31 cellular contexts compared by ENCODE assay signal in the genomic region with DNA sequence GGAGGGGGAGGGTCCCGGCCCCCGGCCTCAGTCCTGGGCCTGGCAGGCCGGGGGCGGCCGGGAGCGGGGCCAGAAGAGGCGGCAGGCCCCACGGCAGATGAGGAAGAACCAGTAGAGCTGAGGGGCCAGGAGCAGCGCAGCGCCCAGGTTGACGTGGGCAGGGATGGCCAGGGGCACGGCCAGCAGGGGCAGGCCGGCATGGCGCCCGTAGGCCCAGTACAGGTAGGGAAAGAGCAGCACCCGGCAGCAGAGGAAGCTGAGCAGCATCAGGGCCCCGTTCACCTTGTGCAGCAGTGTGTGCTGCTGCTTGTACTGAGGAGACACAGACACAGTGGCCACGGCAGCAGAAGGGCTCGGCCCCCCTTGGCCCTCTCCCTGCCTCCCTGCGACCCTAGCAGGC. TPM values are rescaled to one million over a fixed set of nuclear protein-coding genes. Genes with fewer than 3 reads are reported as not detected.
"Had no signal": no experiment of that assay in that cellular context is flagged by ENCODE, and none has a peak within 500 bp of the region (broad histone marks: within the 10 kb centered on the region; RNA-seq: fewer than 3 reads in every experiment).

No MANE protein-coding gene starts in this region.

- DNase-seq: cerebellar nuclear complex; colonic mucosa; dermis blood vessel endothelial cell; dorsolateral prefrontal cortex; effector CD8-positive, alpha-beta T cell; effector memory CD8-positive, alpha-beta T cell; endodermal cell; erythroblast; esophagus squamous epithelium; foreskin fibroblast; foreskin melanocyte; gastrocnemius medialis; glutamatergic neuron; head of caudate nucleus; heart right ventricle; hippocampal formation; left cardiac atrium; left ventricle myocardium superior; lower lobe of right lung; mesenchymal stem cell; mucosa of descending colon had no signal

- H3K36me3 Mint-ChIP-seq: mesothelial cell of epicardium had no signal

- H3K9me3 ChIP-seq: colonic mucosa, esophagus squamous epithelium, gastrocnemius medialis, heart right ventricle, left lung, lower lobe of right lung, mucosa of descending colon had no signal

- H3K27ac ChIP-seq: colonic mucosa, epithelial cell of prostate, esophagus squamous epithelium, gastrocnemius medialis, heart right ventricle, left lung, lower lobe of right lung had no signal

- H3K4me3 Mint-ChIP-seq: effector memory CD8-positive, alpha-beta T cell; endodermal cell; mesothelial cell of epicardium had no signal

- H3K4me3 ChIP-seq: colonic mucosa, dorsolateral prefrontal cortex, esophagus squamous epithelium, gastrocnemius medialis, heart right ventricle, left lung, lower lobe of right lung, mucosa of descending colon had no signal

- H3K4me1 ChIP-seq: colonic mucosa had no signal

- H3K4me1 Mint-ChIP-seq: endodermal cell had no signal

- H3K9me3 Mint-ChIP-seq: effector memory CD8-positive, alpha-beta T cell; endodermal cell; mesothelial cell of epicardium had no signal

- H3K27ac Mint-ChIP-seq: effector memory CD8-positive, alpha-beta T cell; endodermal cell; mesothelial cell of epicardium had no signal

- H3K36me3 ChIP-seq: colonic mucosa, esophagus squamous epithelium, gastrocnemius medialis, heart right ventricle, left lung, lower lobe of right lung had no signal

- ATAC-seq: effector memory CD8-positive, alpha-beta T cell; esophagus mucosa; gastrocnemius medialis; heart right ventricle; left cardiac atrium; left lung; left ventricle myocardium superior; lower lobe of right lung; mucosa of descending colon had no signal

RNA-seq across cellular contexts. Expression of a gene that starts 2.2 kb away (rescaled TPM):
- total RNA-seq: chondrocyte, colonic mucosa, dermis blood vessel endothelial cell, dorsolateral prefrontal cortex, endodermal cell, esophagus mucosa, esophagus squamous epithelium, gastrocnemius medialis, glomerular endothelial cell, heart right ventricle, kidney epithelial cell, left cardiac atrium, left lung, left ventricle myocardium superior, lower leg skin, lower lobe of right lung, lung microvascular endothelial cell, mesenteric fat pad, mesothelial cell of epicardium, mucosa of descending colon had no signal

RNA-seq across cellular contexts. Expression of a gene that starts 5.9 kb away (rescaled TPM):
- total RNA-seq: dermis blood vessel endothelial cell, esophagus squamous epithelium, heart right ventricle, kidney epithelial cell, left cardiac atrium, left ventricle myocardium superior, lower leg skin, lower lobe of right lung, lung microvascular endothelial cell, mesenteric fat pad had no signal

RNA-seq across cellular contexts. Expression of a gene that starts 14.3 kb away (rescaled TPM):
- total RNA-seq: gastrocnemius medialis had no signal
